In genomic region chr6:108163644-108164536, GRCh38 we compare ENCODE assay signal across 17 cellular contexts. TPM values are rescaled to one million over a fixed set of nuclear protein-coding genes. Genes with fewer than 3 reads are reported as not detected.
DNase-seq lines count a peak whose midpoint lies in the region; ATAC-seq, FAIRE-seq and TF ChIP-seq lines count a peak whose summit lies in the region.
"Had no signal": no experiment of that assay in that cellular context is flagged by ENCODE, and none has a peak within 500 bp of the region (broad histone marks: within the 10 kb centered on the region; RNA-seq: fewer than 3 reads in every experiment).

No MANE protein-coding gene starts in this region.

- ATAC-seq in GM18907 (IDR thresholded peaks at IDR 0.05; ENCODE audit: unreplicated experiment): no peak

- FAIRE-seq in bronchial epithelial cell (lab: Jason Lieb, UNC): no peak

- no peak overlapping the region for H3K4me2 ChIP-seq in osteoblast (ENCODE audit: insufficient read depth, low read length)

- no peak overlapping the region for H2AFZ ChIP-seq in osteoblast (ENCODE audit: low read length)
- H2AFZ ChIP-seq: parathyroid adenoma had no signal

- peak; percentile 7 to 9 for DNase-seq in activated CD4-positive, alpha-beta T cell treated with anti-CD3 and anti-CD28 coated beads, Interleukin-2, amount 50 U/mL, for 48 hours
- DNase-seq in activated CD4-positive, alpha-beta T cell treated with anti-CD3 and anti-CD28 coated beads for 48 hours: no peak
- DNase-seq in bronchial epithelial cell (ENCODE audit: low read depth): peak; percentile 40
- peak; percentile 77 for DNase-seq in osteoblast (ENCODE audit: insufficient read length, low spot score, missing footprints)
- DNase-seq in Kasumi-1 (lab: John Stamatoyannopoulos, UW): no peak
- no peak for DNase-seq in NCI-H1930 (lab: John Stamatoyannopoulos, UW)
- DNase-seq: activated CD4-positive, alpha-beta T cell treated with anti-CD3 and anti-CD28 coated beads for 36 hours; activated naive CD4-positive, alpha-beta T cell treated with Interleukin-2 at 50 U/mL for 16 hours; islet precursor cell; midbrain; NCI-H187; spleen had no signal

- H3K4me1 ChIP-seq in HUES6 (ENCODE audit: control insufficient read depth, insufficient read depth, low read length): peaks cover 45% of the 10 kb centered on the region
- no peaks in the 10 kb centered on the region for H3K4me1 ChIP-seq in osteoblast (ENCODE audit: insufficient read depth, low read length)
- H3K4me1 ChIP-seq: parathyroid adenoma had no signal

- H3K27ac ChIP-seq in HUES6 (ENCODE audit: low read depth, low read length) (no peak overlapping the region), osteoblast (ENCODE audit: low read depth, low read length) (no peak overlapping the region)
- H3K27ac ChIP-seq: parathyroid adenoma, spleen had no signal

- H3K9me3 ChIP-seq in HUES6 (ENCODE audit: control insufficient read depth, insufficient read depth, low read depth, low read length): no peaks in the 10 kb centered on the region
- H3K9me3 ChIP-seq in osteoblast (ENCODE audit: low read depth, low read length): no peaks in the 10 kb centered on the region
- H3K9me3 ChIP-seq: spleen had no signal

- H3K36me3 ChIP-seq in HUES6 (ENCODE audit: control insufficient read depth, insufficient read depth, low read length) (no peaks in the 10 kb centered on the region), bronchial epithelial cell (ENCODE audit: control insufficient read depth, insufficient read depth, low read length) (no peaks in the 10 kb centered on the region), osteoblast (ENCODE audit: insufficient read depth, low read length) (no peaks in the 10 kb centered on the region)
- H3K36me3 ChIP-seq: spleen had no signal

- TF ChIP-seq CTCF in bronchial epithelial cell (IDR thresholded peaks at IDR 0.05; ENCODE audit: insufficient read depth, low read length, severe bottlenecking) (no peak), osteoblast (IDR thresholded peaks at IDR 0.05; ENCODE audit: extremely low read depth, low read depth, low read length) (no peak)

- H4K20me1 ChIP-seq in osteoblast (ENCODE audit: insufficient read depth, low read length): no peaks in the 10 kb centered on the region

- H3K4me3 ChIP-seq in HUES6 (ENCODE audit: low read depth, low read length) (peak overlapping the region; percentile 54; the same call in 1 of the 2 replicates), bronchial epithelial cell (ENCODE audit: low read depth, low read length) (no peak overlapping the region), osteoblast (ENCODE audit: insufficient read depth, low read length) (no peak overlapping the region)

- peaks cover 100% of the 10 kb centered on the region for H3K27me3 ChIP-seq in HUES6 (ENCODE audit: control insufficient read depth, insufficient read depth, low read length)
- peaks cover 81% of the 10 kb centered on the region for H3K27me3 ChIP-seq in bronchial epithelial cell (ENCODE audit: control insufficient read depth, insufficient read depth, low read length)
- peaks cover 100% of the 10 kb centered on the region for H3K27me3 ChIP-seq in osteoblast (ENCODE audit: insufficient read depth, low read length)

- H3K9ac ChIP-seq in HUES6 (ENCODE audit: low read length): no peak overlapping the region
- H3K9ac ChIP-seq: parathyroid adenoma had no signal

- H3K79me2 ChIP-seq in osteoblast (ENCODE audit: insufficient read depth, low read length): no peaks in the 10 kb centered on the region
- H3K79me2 ChIP-seq: parathyroid adenoma had no signal

RNA-seq across cellular contexts. Expression of gene NR2E1, which starts 1.9 kb away (rescaled TPM):
- total RNA-seq in bronchial epithelial cell (not detected in 2 replicates), osteoblast (not detected in 2 replicates)
- total RNA-seq: activated CD4-positive, alpha-beta T cell treated with anti-CD3 and anti-CD28 coated beads for 36 hours; LHCN-M2; spleen; T-helper 1 cell treated with Interleukin-12 subunit alpha and Interleukin-12 subunit beta and Interleukin-4 antibody, amounts not matched to agents 30 ng/mL and 1 ng/mL, for 36 hours had no signal

Comparison
In these comparisons a context has a peak if more than half of its experiments do, and no peak if none do; other contexts are left out.
1. DNase-seq: peak in activated CD4-positive, alpha-beta T cell treated with anti-CD3 and anti-CD28 coated beads, Interleukin-2, amount 50 U/mL, for 48 hours (2 of 2), bronchial epithelial cell (single experiment) and osteoblast (single experiment); none in activated CD4-positive, alpha-beta T cell treated with anti-CD3 and anti-CD28 coated beads for 48 hours (single experiment), Kasumi-1 (0 of 2) and NCI-H1930 (0 of 2).